In the genomic region with DNA sequence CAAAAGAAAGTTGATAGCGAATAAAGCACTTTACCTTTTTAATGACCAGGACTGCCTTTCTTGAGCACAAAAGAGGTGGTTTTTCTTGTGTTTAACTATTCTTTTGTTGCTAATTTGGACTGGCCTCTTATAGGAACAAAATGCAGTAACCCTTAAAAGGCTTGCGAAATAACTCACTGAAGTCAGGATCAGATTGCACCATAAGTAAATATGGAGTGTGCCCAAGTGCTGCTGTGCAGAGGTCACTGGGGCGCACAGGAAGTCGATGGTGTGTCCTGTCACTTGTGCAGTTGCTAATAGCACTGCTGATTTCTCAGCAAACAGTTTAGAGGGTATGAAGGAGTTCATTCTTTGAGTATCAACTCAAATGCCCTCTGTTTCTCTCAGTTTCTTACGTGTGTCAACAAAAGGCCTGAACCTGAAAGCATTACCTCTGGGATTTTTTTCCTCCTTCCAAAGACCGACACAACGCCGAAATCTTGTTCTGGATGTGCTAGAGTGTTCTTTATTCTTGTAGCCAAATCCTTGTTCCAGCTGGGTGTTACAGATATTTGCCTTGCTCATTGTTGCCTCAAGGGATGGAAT, we compare ENCODE assay signal across 1 cellular context.
TF ChIP-seq lines count a peak whose summit lies in the region.

No MANE protein-coding gene starts in this region.

TF ChIP-seq in HepG2, 621 proteins besides CTCF, POLR2A, EP300 and RAD21 (continued from another document and continues in another):
- TF ChIP-seq, protein P1, sequence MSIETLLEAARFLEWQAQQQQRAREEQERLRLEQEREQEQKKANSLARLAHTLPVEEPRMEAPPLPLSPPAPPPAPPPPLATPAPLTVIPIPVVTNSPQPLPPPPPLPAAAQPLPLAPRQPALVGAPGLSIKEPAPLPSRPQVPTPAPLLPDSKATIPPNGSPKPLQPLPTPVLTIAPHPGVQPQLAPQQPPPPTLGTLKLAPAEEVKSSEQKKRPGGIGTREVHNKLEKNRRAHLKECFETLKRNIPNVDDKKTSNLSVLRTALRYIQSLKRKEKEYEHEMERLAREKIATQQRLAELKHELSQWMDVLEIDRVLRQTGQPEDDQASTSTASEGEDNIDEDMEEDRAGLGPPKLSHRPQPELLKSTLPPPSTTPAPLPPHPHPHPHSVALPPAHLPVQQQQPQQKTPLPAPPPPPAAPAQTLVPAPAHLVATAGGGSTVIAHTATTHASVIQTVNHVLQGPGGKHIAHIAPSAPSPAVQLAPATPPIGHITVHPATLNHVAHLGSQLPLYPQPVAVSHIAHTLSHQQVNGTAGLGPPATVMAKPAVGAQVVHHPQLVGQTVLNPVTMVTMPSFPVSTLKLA (IDR thresholded peaks at IDR 0.05), result no peak
- TF ChIP-seq, protein P2, sequence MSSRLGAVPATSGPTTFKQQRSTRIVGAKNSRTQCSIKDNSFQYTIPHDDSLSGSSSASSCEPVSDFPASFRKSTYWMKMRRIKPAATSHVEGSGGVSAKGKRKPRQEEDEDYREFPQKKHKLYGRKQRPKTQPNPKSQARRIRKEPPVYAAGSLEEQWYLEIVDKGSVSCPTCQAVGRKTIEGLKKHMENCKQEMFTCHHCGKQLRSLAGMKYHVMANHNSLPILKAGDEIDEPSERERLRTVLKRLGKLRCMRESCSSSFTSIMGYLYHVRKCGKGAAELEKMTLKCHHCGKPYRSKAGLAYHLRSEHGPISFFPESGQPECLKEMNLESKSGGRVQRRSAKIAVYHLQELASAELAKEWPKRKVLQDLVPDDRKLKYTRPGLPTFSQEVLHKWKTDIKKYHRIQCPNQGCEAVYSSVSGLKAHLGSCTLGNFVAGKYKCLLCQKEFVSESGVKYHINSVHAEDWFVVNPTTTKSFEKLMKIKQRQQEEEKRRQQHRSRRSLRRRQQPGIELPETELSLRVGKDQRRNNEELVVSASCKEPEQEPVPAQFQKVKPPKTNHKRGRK (CRISPR knock-in tag; IDR thresholded peaks at IDR 0.05), result no peak
- TF ChIP-seq ZNF773 (CRISPR knock-in tag; IDR thresholded peaks at IDR 0.05; ENCODE audit: borderline replicate concordance) (no peak), ZNF547 (CRISPR knock-in tag; IDR thresholded peaks at IDR 0.05) (peak; percentile 54; the same call in 1 of the 2 replicates), TBL1XR1 (IDR thresholded peaks at IDR 0.05; ENCODE audit: borderline replicate concordance, low read length, partially characterized antibody) (peak; percentile 83), FOXA3 (CRISPR knock-in tag; IDR thresholded peaks at IDR 0.05) (peak; percentile 100), ZZZ3 (CRISPR knock-in tag; IDR thresholded peaks at IDR 0.05; ENCODE audit: borderline replicate concordance) (no peak), ZIK1 (CRISPR knock-in tag; IDR thresholded peaks at IDR 0.05; ENCODE audit: borderline replicate concordance, low read depth) (no peak), JDP2 (CRISPR knock-in tag; IDR thresholded peaks at IDR 0.05; ENCODE audit: borderline replicate concordance) (no peak), SIX1 (CRISPR knock-in tag; IDR thresholded peaks at IDR 0.05; ENCODE audit: borderline replicate concordance) (peak; percentile 99), FOXC1 (CRISPR knock-in tag; IDR thresholded peaks at IDR 0.05; ENCODE audit: borderline replicate concordance) (no peak), FOXM1 (CRISPR knock-in tag; IDR thresholded peaks at IDR 0.05) (no peak), AGO2 (optimal IDR thresholded peaks at IDR 0.05; ENCODE audit: low read depth, low read length) (no peak), ZNF570 (CRISPR knock-in tag; IDR thresholded peaks at IDR 0.05; ENCODE audit: borderline replicate concordance) (no peak), ZNF777 (CRISPR knock-in tag; IDR thresholded peaks at IDR 0.05) (no peak), ZBTB1 (CRISPR knock-in tag; IDR thresholded peaks at IDR 0.05; ENCODE audit: borderline replicate concordance) (no peak), ZFP41 (CRISPR knock-in tag; IDR thresholded peaks at IDR 0.05; ENCODE audit: borderline replicate concordance) (no peak), NCOA5 (CRISPR knock-in tag; IDR thresholded peaks at IDR 0.05) (no peak), TEAD3 (CRISPR knock-in tag; optimal IDR thresholded peaks at IDR 0.05; ENCODE audit: borderline replicate concordance) (peak; percentile 91), PAF1 (CRISPR knock-in tag; IDR thresholded peaks at IDR 0.05) (no peak), ZFP36L2 (CRISPR knock-in tag; IDR thresholded peaks at IDR 0.05) (no peak), ELF1 (CRISPR knock-in tag; IDR thresholded peaks at IDR 0.05) (peak; percentile 80), SCMH1 (CRISPR knock-in tag; IDR thresholded peaks at IDR 0.05; ENCODE audit: borderline replicate concordance) (no peak), ZBTB42 (CRISPR knock-in tag; IDR thresholded peaks at IDR 0.05) (no peak), KAT8 (CRISPR knock-in tag; IDR thresholded peaks at IDR 0.05) (peak; percentile 90), XRCC5 (optimal IDR thresholded peaks at IDR 0.05; ENCODE audit: low read length) (peak; percentile 79), ZNF761 (CRISPR knock-in tag; conservative IDR thresholded peaks at IDR 0.05) (peak; percentile 88; the same call in 1 of the 2 replicates), AGO1 (IDR thresholded peaks at IDR 0.05; ENCODE audit: low read depth, low read length, poor library complexity, severe bottlenecking) (no peak), ASH2L (IDR thresholded peaks at IDR 0.05; ENCODE audit: insufficient read length, low read depth, low read length) (peak; percentile 86), GTF3A (CRISPR knock-in tag; conservative IDR thresholded peaks at IDR 0.05) (no peak), MTA3 (CRISPR knock-in tag; IDR thresholded peaks at IDR 0.05) (no peak), MYC (CRISPR knock-in tag; IDR thresholded peaks at IDR 0.05; ENCODE audit: borderline replicate concordance) (peak; percentile 59; the same call in 1 of the 2 replicates), SIX4 (CRISPR knock-in tag; IDR thresholded peaks at IDR 0.05) (peak; percentile 99), ZNF782 (CRISPR knock-in tag; IDR thresholded peaks at IDR 0.05; ENCODE audit: borderline replicate concordance) (peak; percentile 66; the same call in 1 of the 2 replicates), SOX5 (CRISPR knock-in tag; IDR thresholded peaks at IDR 0.05; ENCODE audit: borderline replicate concordance) (peak; percentile 99), ZNF282 (IDR thresholded peaks at IDR 0.05; ENCODE audit: partially characterized antibody) (no peak), MAF1 (CRISPR knock-in tag; IDR thresholded peaks at IDR 0.05; ENCODE audit: borderline replicate concordance) (no peak), ZNF451 (CRISPR knock-in tag; IDR thresholded peaks at IDR 0.05) (peak; percentile 69; the same call in 1 of the 2 replicates), ZNF75D (CRISPR knock-in tag; IDR thresholded peaks at IDR 0.05; ENCODE audit: borderline replicate concordance) (no peak), ARNT2 (CRISPR knock-in tag; IDR thresholded peaks at IDR 0.05; ENCODE audit: low read depth) (no peak; the same call in 1 of the 2 replicates), ZMYM3 (CRISPR knock-in tag; IDR thresholded peaks at IDR 0.05) (peak; percentile 87), ZNF562 (CRISPR knock-in tag; IDR thresholded peaks at IDR 0.05; ENCODE audit: borderline replicate concordance) (no peak), HES4 (CRISPR knock-in tag; IDR thresholded peaks at IDR 0.05; ENCODE audit: borderline replicate concordance) (no peak), GABPA (IDR thresholded peaks at IDR 0.05; ENCODE audit: low read depth, low read length) (no peak), GABPA (CRISPR knock-in tag; IDR thresholded peaks at IDR 0.05; ENCODE audit: low read depth) (peak; percentile 82), ZNF703 (CRISPR knock-in tag; IDR thresholded peaks at IDR 0.05; ENCODE audit: borderline replicate concordance) (peak; percentile 69), POLR2G (IDR thresholded peaks at IDR 0.05; ENCODE audit: low read depth, low read length) (no peak), ZC3H13 (CRISPR knock-in tag; IDR thresholded peaks at IDR 0.05) (no peak), RAD51 (IDR thresholded peaks at IDR 0.05; ENCODE audit: borderline replicate concordance) (no peak), ZNF251 (CRISPR knock-in tag; IDR thresholded peaks at IDR 0.05) (no peak), ZNF749 (CRISPR knock-in tag; IDR thresholded peaks at IDR 0.05; ENCODE audit: borderline replicate concordance) (no peak)
- TF ChIP-seq, protein P3, sequence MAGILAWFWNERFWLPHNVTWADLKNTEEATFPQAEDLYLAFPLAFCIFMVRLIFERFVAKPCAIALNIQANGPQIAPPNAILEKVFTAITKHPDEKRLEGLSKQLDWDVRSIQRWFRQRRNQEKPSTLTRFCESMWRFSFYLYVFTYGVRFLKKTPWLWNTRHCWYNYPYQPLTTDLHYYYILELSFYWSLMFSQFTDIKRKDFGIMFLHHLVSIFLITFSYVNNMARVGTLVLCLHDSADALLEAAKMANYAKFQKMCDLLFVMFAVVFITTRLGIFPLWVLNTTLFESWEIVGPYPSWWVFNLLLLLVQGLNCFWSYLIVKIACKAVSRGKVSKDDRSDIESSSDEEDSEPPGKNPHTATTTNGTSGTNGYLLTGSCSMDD (CRISPR knock-in tag; IDR thresholded peaks at IDR 0.05), result no peak
- TF ChIP-seq, protein P4, sequence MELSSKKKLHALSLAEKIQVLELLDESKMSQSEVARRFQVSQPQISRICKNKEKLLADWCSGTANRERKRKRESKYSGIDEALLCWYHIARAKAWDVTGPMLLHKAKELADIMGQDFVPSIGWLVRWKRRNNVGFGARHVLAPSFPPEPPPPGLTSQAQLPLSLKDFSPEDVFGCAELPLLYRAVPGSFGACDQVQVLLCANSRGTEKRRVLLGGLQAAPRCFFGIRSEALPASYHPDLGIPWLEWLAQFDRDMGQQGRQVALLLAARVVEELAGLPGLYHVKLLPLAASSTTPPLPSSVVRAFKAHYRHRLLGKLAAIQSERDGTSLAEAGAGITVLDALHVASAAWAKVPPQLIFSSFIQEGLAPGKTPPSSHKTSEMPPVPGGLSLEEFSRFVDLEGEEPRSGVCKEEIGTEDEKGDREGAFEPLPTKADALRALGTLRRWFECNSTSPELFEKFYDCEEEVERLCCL (CRISPR knock-in tag; IDR thresholded peaks at IDR 0.05; ENCODE audit: borderline replicate concordance), result no peak; the same call in 1 of the 2 replicates
- TF ChIP-seq, protein P5, sequence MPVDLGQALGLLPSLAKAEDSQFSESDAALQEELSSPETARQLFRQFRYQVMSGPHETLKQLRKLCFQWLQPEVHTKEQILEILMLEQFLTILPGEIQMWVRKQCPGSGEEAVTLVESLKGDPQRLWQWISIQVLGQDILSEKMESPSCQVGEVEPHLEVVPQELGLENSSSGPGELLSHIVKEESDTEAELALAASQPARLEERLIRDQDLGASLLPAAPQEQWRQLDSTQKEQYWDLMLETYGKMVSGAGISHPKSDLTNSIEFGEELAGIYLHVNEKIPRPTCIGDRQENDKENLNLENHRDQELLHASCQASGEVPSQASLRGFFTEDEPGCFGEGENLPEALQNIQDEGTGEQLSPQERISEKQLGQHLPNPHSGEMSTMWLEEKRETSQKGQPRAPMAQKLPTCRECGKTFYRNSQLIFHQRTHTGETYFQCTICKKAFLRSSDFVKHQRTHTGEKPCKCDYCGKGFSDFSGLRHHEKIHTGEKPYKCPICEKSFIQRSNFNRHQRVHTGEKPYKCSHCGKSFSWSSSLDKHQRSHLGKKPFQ (CRISPR knock-in tag; IDR thresholded peaks at IDR 0.05; ENCODE audit: insufficient replicate concordance), result peak; percentile 78
- TF ChIP-seq, protein P6, sequence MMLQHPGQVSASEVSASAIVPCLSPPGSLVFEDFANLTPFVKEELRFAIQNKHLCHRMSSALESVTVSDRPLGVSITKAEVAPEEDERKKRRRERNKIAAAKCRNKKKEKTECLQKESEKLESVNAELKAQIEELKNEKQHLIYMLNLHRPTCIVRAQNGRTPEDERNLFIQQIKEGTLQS (CRISPR knock-in tag; IDR thresholded peaks at IDR 0.05), result peak; percentile 67; the same call in 1 of the 2 replicates
- TF ChIP-seq, protein P7, sequence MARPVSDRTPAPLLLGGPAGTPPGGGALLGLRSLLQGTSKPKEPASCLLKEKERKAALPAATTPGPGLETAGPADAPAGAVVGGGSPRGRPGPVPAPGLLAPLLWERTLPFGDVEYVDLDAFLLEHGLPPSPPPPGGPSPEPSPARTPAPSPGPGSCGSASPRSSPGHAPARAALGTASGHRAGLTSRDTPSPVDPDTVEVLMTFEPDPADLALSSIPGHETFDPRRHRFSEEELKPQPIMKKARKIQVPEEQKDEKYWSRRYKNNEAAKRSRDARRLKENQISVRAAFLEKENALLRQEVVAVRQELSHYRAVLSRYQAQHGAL (CRISPR knock-in tag; IDR thresholded peaks at IDR 0.05; ENCODE audit: not compliant biosample characterization), result no peak
